ENCODE assay signal across 6 cellular contexts in genomic region chr12:9577729-9578128, GRCh38. TPM values are rescaled to one million over a fixed set of nuclear protein-coding genes. Genes with fewer than 3 reads are reported as not detected.
"Had no signal": no experiment of that assay in that cellular context is flagged by ENCODE, and none has a peak within 500 bp of the region (broad histone marks: within the 10 kb centered on the region; RNA-seq: fewer than 3 reads in every experiment).

No MANE protein-coding gene starts in this region.

RNA-seq across cellular contexts. Expression of gene KLRB1, which starts 30.0 kb away (rescaled TPM):
- total RNA-seq: GM23248, GM23338, H1, H4, H7, HFFc6 had no signal
- polyA plus RNA-seq: GM23248, H1 had no signal
